8 cellular contexts compared by ENCODE assay signal in the genomic region with DNA sequence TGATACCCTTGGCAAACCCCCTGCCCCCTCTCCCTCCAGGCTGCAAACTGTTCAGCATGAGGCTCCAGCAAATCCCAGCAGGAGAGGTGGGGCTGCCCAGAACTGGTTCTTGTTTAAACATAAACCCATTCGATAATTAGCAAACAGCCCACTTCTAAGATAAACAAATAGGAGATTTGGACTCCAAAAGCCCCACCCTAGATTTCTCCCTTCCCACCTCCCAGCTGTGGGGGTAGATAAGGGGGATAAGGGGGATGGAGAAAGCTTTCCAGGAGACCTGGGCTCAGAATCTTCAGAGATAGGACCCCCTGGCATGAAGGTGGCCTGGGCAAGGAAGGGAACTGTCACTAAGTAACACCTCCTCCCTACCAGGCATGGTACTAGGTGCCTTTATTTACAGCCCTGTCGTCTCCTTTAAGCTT. TPM values are rescaled to one million over a fixed set of nuclear protein-coding genes. Genes with fewer than 3 reads are reported as not detected.
DNase-seq lines count a peak whose midpoint lies in the region; ATAC-seq and TF ChIP-seq lines count a peak whose summit lies in the region.

No MANE protein-coding gene starts in this region.

- H3K27me3 Mint-ChIP-seq in stimulated activated memory B cell treated with anti-CD40 and anti-IgM and Interleukin-4, amounts not matched to agents 10 μg/mL and 1 μg/mL and 100 μg/mL, for 72 hours, result peaks cover 57% of the 10 kb centered on the region
- H3K27me3 Mint-ChIP-seq in activated T-cell treated with anti-CD3 and anti-CD28 coated beads, Interleukin-2, amount 50 U/mL, for 24 hours, result no peaks in the 10 kb centered on the region

- no peaks in the 10 kb centered on the region for H3K9me3 ChIP-seq in HUES6 (ENCODE audit: control insufficient read depth, insufficient read depth, low read depth, low read length)
- no peaks in the 10 kb centered on the region for H3K9me3 ChIP-seq in RWPE2 (ENCODE audit: severe bottlenecking)
- H3K9me3 ChIP-seq in iPS-18a (ENCODE audit: control insufficient read depth, low read depth, low read length), result no peaks in the 10 kb centered on the region
- no peaks in the 10 kb centered on the region for H3K9me3 ChIP-seq in stomach

- no peaks in the 10 kb centered on the region for H3K9me3 Mint-ChIP-seq in stimulated activated memory B cell treated with anti-CD40 and anti-IgM and Interleukin-4, amounts not matched to agents 10 μg/mL and 1 μg/mL and 100 μg/mL, for 72 hours
- H3K9me3 Mint-ChIP-seq in activated T-cell treated with anti-CD3 and anti-CD28 coated beads, Interleukin-2, amount 50 U/mL, for 24 hours, result no peaks in the 10 kb centered on the region

- H3K27ac ChIP-seq in HUES6 (ENCODE audit: low read depth, low read length) (peak overlapping the region; percentile 69; the same call in 1 of the 2 replicates), RWPE2 (ENCODE audit: poor library complexity, severe bottlenecking) (peak overlapping the region; percentile 99), iPS-18a (ENCODE audit: low read length) (peak overlapping the region; percentile 4), stomach (peak overlapping the region; percentile 91 to 97 (median 95))

- no peak for TF ChIP-seq POLR2A in stomach (IDR thresholded peaks at IDR 0.05)

- intact Hi-C loops in stomach (cut with DNase I; ENCODE audit: low total_unique reads), result no loop called here

- H3K9ac ChIP-seq in HUES6 (ENCODE audit: low read length) (peak overlapping the region; percentile 62), iPS-18a (ENCODE audit: low read length) (peak overlapping the region; percentile 64)

- H3K4me3 Mint-ChIP-seq in stimulated activated memory B cell treated with anti-CD40 and anti-IgM and Interleukin-4, amounts not matched to agents 10 μg/mL and 1 μg/mL and 100 μg/mL, for 72 hours, result no peak overlapping the region
- H3K4me3 Mint-ChIP-seq in activated T-cell treated with anti-CD3 and anti-CD28 coated beads, Interleukin-2, amount 50 U/mL, for 24 hours, result no peak overlapping the region

- H3K27me3 ChIP-seq in HUES6 (ENCODE audit: control insufficient read depth, insufficient read depth, low read length), result no peaks in the 10 kb centered on the region
- no peaks in the 10 kb centered on the region for H3K27me3 ChIP-seq in RWPE2 (ENCODE audit: insufficient read depth, poor library complexity, severe bottlenecking)
- H3K27me3 ChIP-seq in iPS-18a (ENCODE audit: control insufficient read depth, insufficient read depth, low read length), result no peaks in the 10 kb centered on the region
- peaks cover 0 to 7% (median 0%) of the 10 kb centered on the region in 3 donors for H3K27me3 ChIP-seq in stomach

- H3K4me3 ChIP-seq in HUES6 (ENCODE audit: low read depth, low read length), result peak overlapping the region; percentile 50
- no peak overlapping the region for H3K4me3 ChIP-seq in RWPE2 (ENCODE audit: severe bottlenecking)
- peak overlapping the region; percentile 51 for H3K4me3 ChIP-seq in iPS-18a (ENCODE audit: low read length)
- H3K4me3 ChIP-seq in stomach, result peak overlapping the region; percentile 31 to 74 (median 70)

- 16 to 30% (median 22%) methylated on average over 2 of the region's 2 CpGs for WGBS in stomach, 5 donors

- peaks cover 27% of the 10 kb centered on the region for H3K4me1 Mint-ChIP-seq in stimulated activated memory B cell treated with anti-CD40 and anti-IgM and Interleukin-4, amounts not matched to agents 10 μg/mL and 1 μg/mL and 100 μg/mL, for 72 hours
- peaks cover 49% of the 10 kb centered on the region for H3K4me1 Mint-ChIP-seq in activated T-cell treated with anti-CD3 and anti-CD28 coated beads, Interleukin-2, amount 50 U/mL, for 24 hours (ENCODE audit: low read depth)

- peaks cover 87% of the 10 kb centered on the region for H3K4me1 ChIP-seq in HUES6 (ENCODE audit: control insufficient read depth, insufficient read depth, low read length)
- H3K4me1 ChIP-seq in RWPE2 (ENCODE audit: insufficient read depth, poor library complexity, severe bottlenecking), result peaks cover 81% of the 10 kb centered on the region
- H3K4me1 ChIP-seq in iPS-18a (ENCODE audit: control insufficient read depth, low read depth, low read length), result peaks cover 75% of the 10 kb centered on the region
- H3K4me1 ChIP-seq in stomach, result peaks cover 77 to 91% (median 87%) of the 10 kb centered on the region in 4 donors

- no peak overlapping the region for H3K27ac Mint-ChIP-seq in stimulated activated memory B cell treated with anti-CD40 and anti-IgM and Interleukin-4, amounts not matched to agents 10 μg/mL and 1 μg/mL and 100 μg/mL, for 72 hours
- H3K27ac Mint-ChIP-seq in activated T-cell treated with anti-CD3 and anti-CD28 coated beads, Interleukin-2, amount 50 U/mL, for 24 hours, result no peak overlapping the region

- H3K36me3 ChIP-seq in HUES6 (ENCODE audit: control insufficient read depth, insufficient read depth, low read length) (0 out of 2 replicates have a peak, but pooled peaks cover 6% of the 10 kb centered on the region), RWPE2 (ENCODE audit: low read depth) (peaks cover 95% of the 10 kb centered on the region), iPS-18a (ENCODE audit: control insufficient read depth, low read depth, low read length) (no peaks in the 10 kb centered on the region), stomach (peaks cover 0 to 23% (median 3%) of the 10 kb centered on the region in 4 donors)

- ATAC-seq in RWPE2 (ENCODE audit: low read depth) (no peak), GM21529 (IDR thresholded peaks at IDR 0.05; ENCODE audit: unreplicated experiment) (no peak)
- ATAC-seq in stimulated activated memory B cell treated with anti-CD40 and anti-IgM and Interleukin-4, amounts not matched to agents 10 μg/mL and 1 μg/mL and 100 μg/mL, for 72 hours, result no peak

- TF ChIP-seq EP300 in stomach (IDR thresholded peaks at IDR 0.05), result no peak

- DNase-seq in RWPE2 (ENCODE audit: low spot score) (peak; percentile 77), stomach (peak; percentile 78), hypothalamus (lab: John Stamatoyannopoulos, UW) (no peak)
- DNase-seq in activated T-cell treated with anti-CD3 and anti-CD28 coated beads, Interleukin-2, amount 50 U/mL, for 24 hours, result no peak

- no peak for TF ChIP-seq CTCF in RWPE2 (IDR thresholded peaks at IDR 0.05; ENCODE audit: poor library complexity, severe bottlenecking)
- TF ChIP-seq CTCF in stomach (IDR thresholded peaks at IDR 0.05), result no peak

- H3K36me3 Mint-ChIP-seq in stimulated activated memory B cell treated with anti-CD40 and anti-IgM and Interleukin-4, amounts not matched to agents 10 μg/mL and 1 μg/mL and 100 μg/mL, for 72 hours, result no peaks in the 10 kb centered on the region
- H3K36me3 Mint-ChIP-seq in activated T-cell treated with anti-CD3 and anti-CD28 coated beads, Interleukin-2, amount 50 U/mL, for 24 hours (ENCODE audit: low read depth), result peaks cover 78% of the 10 kb centered on the region

RNA-seq across cellular contexts. Expression of a gene that starts 4.8 kb away (rescaled TPM):
- total RNA-seq in stomach, result 100 to 1,000 TPM in 2 of 5 donors, 10 to 100 TPM in 3; 27.4 to 343 (median 81.4) TPM
- polyA plus RNA-seq in stomach, result 10 to 100 TPM; 29.6 to 97.3 (median 78.8) TPM

RNA-seq across cellular contexts. Expression of a gene that starts 19.5 kb away (rescaled TPM):
- 100 to 1,000 TPM in 1 of 5 donors, 10 to 100 TPM in 4; 16.0 to 119 (median 25.1) TPM for total RNA-seq in stomach
- 10 to 100 TPM; 11.2 to 19.7 (median 18.8) TPM for polyA plus RNA-seq in stomach

RNA-seq across cellular contexts. Expression of a gene that starts 34.7 kb away (rescaled TPM):
- not detected for total RNA-seq in stomach
- under 1 TPM in 2 of 3 donors, not detected in 1; 0.12 to 0.33 TPM for polyA plus RNA-seq in stomach

RNA-seq across cellular contexts. Expression of a gene that starts 35.4 kb away (rescaled TPM):
- under 1 TPM in 1 of 5 donors, not detected in 4; 0.37 TPM for total RNA-seq in stomach
- polyA plus RNA-seq in stomach, result under 1 TPM in 2 of 3 donors, not detected in 1; 0.25 to 0.30 TPM

RNA-seq across cellular contexts. Expression of a gene that starts 36.8 kb away (rescaled TPM):
- 1 to 10 TPM in 1 of 5 donors, not detected in 4; 2.2 TPM for total RNA-seq in stomach
- 10 to 100 TPM in 1 of 3 donors, 1 to 10 TPM in 2; 2.7 to 10.4 (median 4.1) TPM for polyA plus RNA-seq in stomach

Comparison
In these comparisons a context has a peak if more than half of its experiments do, and no peak if none do; other contexts are left out.
1. H3K27ac ChIP-seq: peak in every context shown above with its lines; median percentile 99 in RWPE2; 95 in stomach; 69 in HUES6; 4 in iPS-18a.
2. DNase-seq: peak in RWPE2 (single experiment) and stomach (single experiment); none in activated T-cell treated with anti-CD3 and anti-CD28 coated beads, Interleukin-2, amount 50 U/mL, for 24 hours (single experiment) and hypothalamus (0 of 51).